Comparison of ENCODE assay signal across 21 cellular contexts in the genomic region with DNA sequence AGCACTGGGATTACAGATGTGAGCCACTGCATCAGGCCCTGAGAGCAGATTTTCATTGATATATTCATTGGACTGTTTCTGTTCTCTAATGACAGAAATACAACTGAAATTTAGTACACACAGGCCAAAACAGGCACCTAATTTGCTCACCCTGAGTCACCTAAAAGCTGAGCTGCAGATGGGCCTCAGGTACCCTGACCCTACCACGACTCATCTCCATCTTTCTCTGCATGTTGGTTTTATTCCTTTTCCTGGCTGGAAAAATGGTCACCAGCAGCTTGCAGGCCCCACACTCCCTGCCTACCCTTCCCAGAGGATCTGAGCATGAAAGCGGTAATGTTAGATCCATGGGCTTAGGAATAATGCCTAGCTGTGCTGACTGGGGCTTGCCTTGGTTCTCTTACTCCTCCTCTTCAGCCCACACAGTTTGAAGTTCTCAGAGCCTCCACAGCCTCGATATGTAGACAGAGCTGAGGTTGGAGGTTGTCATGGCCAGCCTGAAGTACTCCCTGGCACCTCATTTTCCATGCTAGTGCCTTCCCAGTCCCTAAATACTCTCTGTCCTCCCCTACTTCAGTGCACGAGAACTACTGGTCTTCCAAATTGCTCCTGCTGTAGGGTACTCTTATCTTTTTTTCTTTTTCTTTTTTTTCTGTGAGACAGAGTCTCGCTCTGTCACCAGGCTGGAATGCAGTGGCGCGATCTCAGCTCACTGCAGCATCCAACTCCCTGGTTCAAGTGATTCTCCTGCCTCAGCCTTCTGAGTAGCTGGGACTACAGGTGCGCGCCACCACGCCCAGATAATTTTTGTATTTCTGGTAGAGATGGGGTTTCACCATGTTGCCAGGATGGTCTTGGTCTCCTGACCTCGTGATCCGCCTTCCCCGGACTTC. TPM values are rescaled to one million over a fixed set of nuclear protein-coding genes. Genes with fewer than 3 reads are reported as not detected.
DNase-seq lines count a peak whose midpoint lies in the region; ATAC-seq and TF ChIP-seq lines count a peak whose summit lies in the region.
"Had no signal": no experiment of that assay in that cellular context is flagged by ENCODE, and none has a peak within 500 bp of the region (broad histone marks: within the 10 kb centered on the region; RNA-seq: fewer than 3 reads in every experiment).

No MANE protein-coding gene starts in this region.

- DNase-seq in GM23248 = peak; percentile 5
- peak; percentile 60 for DNase-seq in IMR-90
- no peak for DNase-seq in epithelial cell of prostate (ENCODE audit: low read depth, low spot score)
- no peak for DNase-seq in mesothelial cell of epicardium (ENCODE audit: low spot score in 2 of 2, unreplicated experiment in 2 of 2)
- no peak for DNase-seq in activated CD8-positive, alpha-beta memory T cell treated with anti-CD3 and anti-CD28 coated beads, Interleukin-2, amount 10 ng/mL, durations not matched to agents 7 days and 5 days
- DNase-seq in NCI-H748 treated with DMSO at 0.1 percent for 48 hours (lab: John Stamatoyannopoulos, UW) = no peak
- no peak for DNase-seq in GM10266 (ENCODE audit: extremely low spot score)
- DNase-seq: activated CD4-positive, alpha-beta T cell treated with anti-CD3 and anti-CD28 coated beads for 48 hours; activated CD8-positive, alpha-beta memory T cell treated with anti-CD3 and anti-CD28 coated beads, Interleukin-2, amount 50 U/mL, for 4 hours; activated gamma-delta T cell; caudate nucleus; CD4-positive, alpha-beta T cell; DMS79; left cardiac atrium; NCI-H2107; NCI-H510A; small intestine; stimulated activated CD4-positive, alpha-beta T cell treated with anti-CD3 and anti-CD28 coated beads, Interleukin-4, amount 100 ng/mL, for 1 hour had no signal

- CTCF ChIA-PET in IMR-90 (lab: Yijun Ruan, JAX) = no interaction called here
- CTCF ChIA-PET in activated CD8-positive, alpha-beta memory T cell treated with anti-CD3 and anti-CD28 coated beads, Interleukin-2, amount 10 ng/mL, durations not matched to agents 7 days and 5 days (lab: Charles Lee) = interaction anchor here (1.1 to 1.6 kb wide), 3 partner anchors 17 to 113 kb away, joined by 4 read pairs; a partner anchor contains a TSS

- H3K4me1 ChIP-seq in GM23248 (ENCODE audit: insufficient read depth) (no peaks in the 10 kb centered on the region), IMR-90 (ENCODE audit: control insufficient read depth, insufficient read depth, low read length) (peaks cover 8% of the 10 kb centered on the region)

- no peak overlapping the region for H3K4me3 ChIP-seq in GM23248
- H3K4me3 ChIP-seq in IMR-90 (ENCODE audit: insufficient read depth, low read depth, low read length) = no peak overlapping the region
- H3K4me3 ChIP-seq: HAP-1 had no signal

- no peaks in the 10 kb centered on the region for H3K27me3 Mint-ChIP-seq in mesothelial cell of epicardium (ENCODE audit: low read depth)
- no peaks in the 10 kb centered on the region for H3K27me3 Mint-ChIP-seq in activated CD8-positive, alpha-beta memory T cell treated with anti-CD3 and anti-CD28 coated beads, Interleukin-2, amount 10 ng/mL, durations not matched to agents 7 days and 5 days
- H3K27me3 Mint-ChIP-seq: CD4-positive, alpha-beta T cell; type B pancreatic cell had no signal

- peak; percentile 50 for ATAC-seq in IMR-90 (ENCODE audit: low read depth)
- ATAC-seq in activated CD8-positive, alpha-beta memory T cell treated with anti-CD3 and anti-CD28 coated beads, Interleukin-2, amount 10 ng/mL, durations not matched to agents 7 days and 5 days = no peak
- ATAC-seq: esophagus mucosa, left cardiac atrium had no signal

- H3K18ac ChIP-seq in IMR-90 (ENCODE audit: low read depth, low read length) = peak overlapping the region; percentile 88; the same call in 1 of the 2 replicates

- WGBS in GM23248 (ENCODE audit: low coverage in 1 of 2, low lambda C conversion rate in 2 of 2, missing lambda C conversion rate in 2 of 2), 2 experiments = 95 to 97% methylated on average over 13 of the region's 13 CpGs
- WGBS in IMR-90 (ENCODE audit: extremely low coverage in 2 of 2, insufficient read length in 1 of 2), 2 experiments = 94% methylated on average over 3 of the region's 13 CpGs; no CpG with 5 or more reads in 1 of the 2 experiments

- dilution Hi-C loops in IMR-90 (cut with HindIII; ENCODE audit: low sequenced_read_pairs, unreplicated experiment) = no loop called here

- H2BK15ac ChIP-seq in IMR-90 (ENCODE audit: low read depth, low read length) = peak overlapping the region; percentile 80; the same call in 2 of the 3 replicates

- H3K79me2 ChIP-seq in GM23248 (ENCODE audit: insufficient read depth) = no peaks in the 10 kb centered on the region

- TF ChIP-seq POLR2A in IMR-90 (IDR thresholded peaks at IDR 0.05; ENCODE audit: low read depth, low read length) = no peak

- H4K20me1 ChIP-seq in GM23248 (ENCODE audit: insufficient read depth) (no peaks in the 10 kb centered on the region), IMR-90 (ENCODE audit: insufficient read depth, low read length) (no peaks in the 10 kb centered on the region)

- peak overlapping the region in 1 of 2 experiments; percentile 48; a peak in 2 of 4 replicates for H4K8ac ChIP-seq in IMR-90 (ENCODE audit: low read depth in 2 of 2, low read length in 2 of 2)

- H3K9ac ChIP-seq in GM23248 (no peak overlapping the region), IMR-90 (ENCODE audit: low read depth, low read length) (0 out of 2 replicates have a peak overlapping the region, but pooled peaks have one; percentile 2)

- H3K36me3 Mint-ChIP-seq in mesothelial cell of epicardium = peaks cover 14% of the 10 kb centered on the region
- H3K36me3 Mint-ChIP-seq in activated CD8-positive, alpha-beta memory T cell treated with anti-CD3 and anti-CD28 coated beads, Interleukin-2, amount 10 ng/mL, durations not matched to agents 7 days and 5 days = peaks cover 1% of the 10 kb centered on the region

- H3K4me1 Mint-ChIP-seq in mesothelial cell of epicardium = no peaks in the 10 kb centered on the region
- H3K4me1 Mint-ChIP-seq in activated CD8-positive, alpha-beta memory T cell treated with anti-CD3 and anti-CD28 coated beads, Interleukin-2, amount 10 ng/mL, durations not matched to agents 7 days and 5 days = peaks cover 3% of the 10 kb centered on the region

- H3K4me3 Mint-ChIP-seq in mesothelial cell of epicardium = no peak overlapping the region
- H3K4me3 Mint-ChIP-seq in activated CD8-positive, alpha-beta memory T cell treated with anti-CD3 and anti-CD28 coated beads, Interleukin-2, amount 10 ng/mL, durations not matched to agents 7 days and 5 days = no peak overlapping the region
- H3K4me3 Mint-ChIP-seq: CD4-positive, alpha-beta T cell; type B pancreatic cell had no signal

- H3K4ac ChIP-seq in IMR-90 (ENCODE audit: low read depth, low read length) = peak overlapping the region; percentile 65

- no peaks in the 10 kb centered on the region for H3K9me3 Mint-ChIP-seq in mesothelial cell of epicardium
- no peaks in the 10 kb centered on the region for H3K9me3 Mint-ChIP-seq in activated CD8-positive, alpha-beta memory T cell treated with anti-CD3 and anti-CD28 coated beads, Interleukin-2, amount 10 ng/mL, durations not matched to agents 7 days and 5 days (ENCODE audit: low read depth)
- H3K9me3 Mint-ChIP-seq: CD4-positive, alpha-beta T cell; type B pancreatic cell had no signal

- H3K4me2 ChIP-seq in GM23248 (ENCODE audit: unreplicated experiment) = no peak overlapping the region
- H3K4me2 ChIP-seq in IMR-90 (ENCODE audit: low read depth, low read length) = no peak overlapping the region

- no peaks in the 10 kb centered on the region for H3K9me3 ChIP-seq in GM23248 (ENCODE audit: low read depth)
- no peaks in the 10 kb centered on the region for H3K9me3 ChIP-seq in IMR-90 (ENCODE audit: control insufficient read depth, insufficient read depth, low read length)
- H3K9me3 ChIP-seq: HAP-1 had no signal

- H3K79me1 ChIP-seq in IMR-90 (ENCODE audit: low read depth in 1 of 2, low read length in 2 of 2) = no peaks in the 10 kb centered on the region

- peak overlapping the region; percentile 79 for H2BK120ac ChIP-seq in IMR-90 (ENCODE audit: low read depth, low read length)

- H3K9me2 ChIP-seq in GM23248 (ENCODE audit: insufficient read depth) = no peaks in the 10 kb centered on the region

- H3K27ac Mint-ChIP-seq in mesothelial cell of epicardium = peak overlapping the region; percentile 66
- no peak overlapping the region for H3K27ac Mint-ChIP-seq in activated CD8-positive, alpha-beta memory T cell treated with anti-CD3 and anti-CD28 coated beads, Interleukin-2, amount 10 ng/mL, durations not matched to agents 7 days and 5 days
- H3K27ac Mint-ChIP-seq: CD4-positive, alpha-beta T cell; type B pancreatic cell had no signal

- H3F3A ChIP-seq in GM23248 (ENCODE audit: insufficient read depth) = no peaks in the 10 kb centered on the region

- H4K91ac ChIP-seq in IMR-90 (ENCODE audit: insufficient read depth, low read depth, low read length) = peak overlapping the region; percentile 50; the same call in 1 of the 2 replicates

- peak overlapping the region; percentile 66; the same call in 1 of the 2 replicates for H3K23ac ChIP-seq in IMR-90 (ENCODE audit: low read depth, low read length)

- no peak overlapping the region for H3K56ac ChIP-seq in IMR-90 (ENCODE audit: extremely low read depth, insufficient read depth, low read length)

- POLR2A ChIA-PET in IMR-90 (lab: Charles Lee; ENCODE audit: unreplicated experiment) = no interaction called here

- H3K27me3 ChIP-seq in GM23248 (replicated peaks; ENCODE audit: insufficient read depth) (no peaks in the 10 kb centered on the region), IMR-90 (ENCODE audit: control insufficient read depth, insufficient read depth, low read length) (no peaks in the 10 kb centered on the region)

- H2AFZ ChIP-seq in GM23248 = no peak overlapping the region
- H2AFZ ChIP-seq in IMR-90 (replicated peaks; ENCODE audit: low read length, poor library complexity) = peak overlapping the region; percentile 75

- H3K27ac ChIP-seq in GM23248 = no peak overlapping the region
- H3K27ac ChIP-seq in IMR-90 (ENCODE audit: insufficient read depth, low read length) = peak overlapping the region; percentile 36; the same call in 1 of the 2 replicates
- H3K27ac ChIP-seq in epithelial cell of prostate = peak overlapping the region; percentile 35

- TF ChIP-seq CTCF in IMR-90 (conservative IDR thresholded peaks at IDR 0.05; ENCODE audit: low read depth, low read length) (no peak), mesothelial cell of epicardium (IDR thresholded peaks at IDR 0.05; ENCODE audit: unreplicated experiment) (no peak), GM10266 (IDR thresholded peaks at IDR 0.05; ENCODE audit: control insufficient read depth, insufficient read depth, low read depth, missing control alignments) (no peak)

- no TSS peak for BruUV-seq in IMR-90 (replicated peaks; lab: Mats Ljungman, UMichigan)

- peak overlapping the region; percentile 53 for H2BK20ac ChIP-seq in IMR-90 (ENCODE audit: low read depth, low read length)

- peak overlapping the region; percentile 35 for H2BK5ac ChIP-seq in IMR-90 (ENCODE audit: low read depth, low read length, poor library complexity, severe bottlenecking)

- intact Hi-C loops in IMR-90 (cut with micrococcal nuclease) = no loop called here

- no peak for TF ChIP-seq RAD21 in IMR-90 (IDR thresholded peaks at IDR 0.05; ENCODE audit: low read length)

- H4K5ac ChIP-seq in IMR-90 (ENCODE audit: low read depth, low read length) = peak overlapping the region; percentile 83

- H3K9me1 ChIP-seq in IMR-90 (ENCODE audit: insufficient read depth, low read length) = peaks cover 6% of the 10 kb centered on the region

- H2AK9ac ChIP-seq in IMR-90 (replicated peaks; ENCODE audit: low read depth, low read length, poor library complexity) = peak overlapping the region; percentile 48

- in situ Hi-C loops in GM23248 (cut with MboI) (no loop called here), IMR-90 (cut with MboI; ENCODE audit: low sequenced_read_pairs) (no loop called here)

- H3K36me3 ChIP-seq in GM23248 (ENCODE audit: low read depth) (no peaks in the 10 kb centered on the region), IMR-90 (ENCODE audit: control insufficient read depth, insufficient read depth, low read length) (0 out of 2 replicates have a peak, but pooled peaks cover 1% of the 10 kb centered on the region)
- H3K36me3 ChIP-seq: HAP-1 had no signal

- peak overlapping the region; percentile 82 for H3K14ac ChIP-seq in IMR-90 (replicated peaks; ENCODE audit: low read depth, low read length)

- H2AK5ac ChIP-seq in IMR-90 (ENCODE audit: low read depth, low read length) = peak overlapping the region; percentile 54; the same call in 1 of the 2 replicates

RNA-seq across cellular contexts. Expression of a gene that starts 51.1 kb away (rescaled TPM):
- 9.4 and 11.8 TPM in 2 replicates for total RNA-seq in GM23248 (2014; rRNA removed; shearing (Covaris generic))
- polyA plus RNA-seq in GM23248 (2016; fragmentation: Nextera tagmentation; extraction: Ambion mirVana) (6.8 and 8.7 TPM in 2 replicates), IMR-90 (2012; rRNA removed) (49.8 and 52.2 TPM in 2 replicates)
- total RNA-seq in IMR-90 (2012; rRNA removed) (35.3 and 38.6 TPM in 2 replicates), mesothelial cell of epicardium (98.7 to 107 TPM (median 102 TPM) in 3 replicates)
- 35.9 and 108 TPM in 2 replicates for polyA plus RNA-seq in IMR-90 (2012; cell fraction: cytosol; rRNA removed)
- 35.8 and 72.9 TPM in 2 replicates for polyA plus RNA-seq in IMR-90 (2012; cell fraction: nucleus; rRNA removed; ENCODE audit: low replicate concordance)
- 10 to 100 TPM; 17.2 to 20.4 TPM for total RNA-seq in activated CD8-positive, alpha-beta memory T cell treated with anti-CD3 and anti-CD28 coated beads, Interleukin-2, amount 10 ng/mL, durations not matched to agents 7 days and 5 days

Comparison
In these comparisons a context has a peak if more than half of its experiments do, and no peak if none do; other contexts are left out.
1. DNase-seq: peak in GM23248 (single experiment) and IMR-90 (single experiment); none in epithelial cell of prostate (single experiment), mesothelial cell of epicardium (0 of 2), activated CD8-positive, alpha-beta memory T cell treated with anti-CD3 and anti-CD28 coated beads, Interleukin-2, amount 10 ng/mL, durations not matched to agents 7 days and 5 days (single experiment), NCI-H748 treated with DMSO at 0.1 percent for 48 hours (single experiment) and GM10266 (single experiment).